Comparison of ENCODE assay signal across 10 cellular contexts in genomic region chr13:33109801-33110200, GRCh38.
DNase-seq lines count a peak whose midpoint lies in the region; ATAC-seq and TF ChIP-seq lines count a peak whose summit lies in the region.
"Had no signal": no experiment of that assay in that cellular context is flagged by ENCODE, and none has a peak within 500 bp of the region (broad histone marks: within the 10 kb centered on the region; RNA-seq: fewer than 3 reads in every experiment).

No MANE protein-coding gene starts in this region.

- no peak for TF ChIP-seq EP300 in upper lobe of left lung (IDR thresholded peaks at IDR 0.05)

- peaks cover 10% of the 10 kb centered on the region for H3K27me3 Mint-ChIP-seq in activated CD4-positive, alpha-beta T cell treated with anti-CD3 and anti-CD28 coated beads for 36 hours

- H3K27ac ChIP-seq in Karpas-422 (ENCODE audit: low read length) = no peak overlapping the region; the same call in 1 of the 2 replicates
- peak overlapping the region; percentile 55 for H3K27ac ChIP-seq in fibroblast of lung (ENCODE audit: insufficient read depth, low read length)
- H3K27ac ChIP-seq in upper lobe of left lung = peak overlapping the region; percentile 50 to 74 (median 60)
- H3K27ac ChIP-seq: PC-9 had no signal

- H3K4me1 Mint-ChIP-seq in activated CD4-positive, alpha-beta T cell treated with anti-CD3 and anti-CD28 coated beads for 36 hours = no peaks in the 10 kb centered on the region
- H3K4me1 Mint-ChIP-seq: activated T-helper 17 cell treated with anti-CD3 and anti-CD28 coated beads, Interleukin-2, amount 50 U/mL, for 72 hours had no signal

- peak; percentile 9 for DNase-seq in activated CD4-positive, alpha-beta T cell treated with anti-CD3 and anti-CD28 coated beads for 36 hours
- DNase-seq in activated CD4-positive, alpha-beta T cell treated with anti-CD3 and anti-CD28 coated beads for 48 hours = no peak
- DNase-seq in Karpas-422 (peak; percentile 83), fibroblast of lung (ENCODE audit: low read depth in 2 of 2) (no peak), upper lobe of left lung (no peak), SHP77 (lab: John Stamatoyannopoulos, UW) (no peak)
- no peak for DNase-seq in NK-92 treated with Interleukin-12 subunit alpha and Interleukin-12 subunit beta, amount 100 ng/mL, for 24 hours (lab: John Stamatoyannopoulos, UW)
- DNase-seq: PC-9 had no signal

- H3K4me3 ChIP-seq in Karpas-422 (ENCODE audit: low read length) (peak overlapping the region; percentile 47; the same call in 1 of the 2 replicates), fibroblast of lung (replicated peaks in 1 of 4; ENCODE audit: control extremely low read depth in 1 of 4, insufficient read depth in 1 of 4, low read depth in 3 of 4, low read length in 4 of 4) (no peak overlapping the region), upper lobe of left lung (no peak overlapping the region)
- H3K4me3 ChIP-seq: PC-9 had no signal

- no peak for ATAC-seq in activated CD4-positive, alpha-beta T cell treated with anti-CD3 and anti-CD28 coated beads for 36 hours
- no peak for ATAC-seq in upper lobe of left lung (ENCODE audit: low FRiP score in 2 of 2)
- no peak for ATAC-seq in GM21723 (IDR thresholded peaks at IDR 0.05; ENCODE audit: unreplicated experiment)
- ATAC-seq: activated T-helper 17 cell treated with anti-CD3 and anti-CD28 coated beads, Interleukin-2, amount 50 U/mL, for 72 hours had no signal

- H2AFZ ChIP-seq in Karpas-422 (ENCODE audit: low read length) = peak overlapping the region; percentile 79
- no peak overlapping the region for H2AFZ ChIP-seq in fibroblast of lung (ENCODE audit: low read length)
- H2AFZ ChIP-seq: PC-9 had no signal

- H3K4me2 ChIP-seq in Karpas-422 (ENCODE audit: low read depth, low read length, poor library complexity, severe bottlenecking) = peak overlapping the region; percentile 72
- no peak overlapping the region for H3K4me2 ChIP-seq in fibroblast of lung (ENCODE audit: extremely low read depth, insufficient read depth, low read length)
- H3K4me2 ChIP-seq: PC-9 had no signal

- H3K27ac Mint-ChIP-seq in activated CD4-positive, alpha-beta T cell treated with anti-CD3 and anti-CD28 coated beads for 36 hours = no peak overlapping the region
- H3K27ac Mint-ChIP-seq: activated T-helper 17 cell treated with anti-CD3 and anti-CD28 coated beads, Interleukin-2, amount 50 U/mL, for 72 hours had no signal

- H3K36me3 ChIP-seq in Karpas-422 (ENCODE audit: insufficient read depth, low read length) = no peaks in the 10 kb centered on the region
- H3K36me3 ChIP-seq in fibroblast of lung (ENCODE audit: control insufficient read depth, insufficient read depth, low read length) = peaks cover 26% of the 10 kb centered on the region
- H3K36me3 ChIP-seq in upper lobe of left lung = peaks cover 7 to 95% (median 30%) of the 10 kb centered on the region in 4 donors

- H3K79me2 ChIP-seq in Karpas-422 (ENCODE audit: low read length) (no peaks in the 10 kb centered on the region), fibroblast of lung (ENCODE audit: control insufficient read depth, insufficient read depth, low read length) (peaks cover 1% of the 10 kb centered on the region)

- H3K4me1 ChIP-seq in Karpas-422 (ENCODE audit: low read length) (peaks cover 31% of the 10 kb centered on the region), fibroblast of lung (ENCODE audit: control insufficient read depth, extremely low read depth, insufficient read depth, low read length) (peaks cover 47% of the 10 kb centered on the region), upper lobe of left lung (peaks cover 36 to 44% (median 41%) of the 10 kb centered on the region in 4 donors)

- no peaks in the 10 kb centered on the region for H3K36me3 Mint-ChIP-seq in activated CD4-positive, alpha-beta T cell treated with anti-CD3 and anti-CD28 coated beads for 36 hours (ENCODE audit: low read depth)

- intact Hi-C loops in activated CD4-positive, alpha-beta T cell treated with anti-CD3 and anti-CD28 coated beads for 36 hours (cut with DNase I, micrococcal nuclease) = no loop called here

- 87 to 90% methylated on average over 10 of the region's 10 CpGs for WGBS in upper lobe of left lung, 2 donors

- no peaks in the 10 kb centered on the region for H3K9me3 Mint-ChIP-seq in activated CD4-positive, alpha-beta T cell treated with anti-CD3 and anti-CD28 coated beads for 36 hours (ENCODE audit: low read depth)
- H3K9me3 Mint-ChIP-seq: activated T-helper 17 cell treated with anti-CD3 and anti-CD28 coated beads, Interleukin-2, amount 50 U/mL, for 72 hours had no signal

- no peaks in the 10 kb centered on the region for H3K27me3 ChIP-seq in Karpas-422 (ENCODE audit: low read length)
- no peaks in the 10 kb centered on the region for H3K27me3 ChIP-seq in fibroblast of lung (ENCODE audit: control insufficient read depth, insufficient read depth, low read length)
- H3K27me3 ChIP-seq in upper lobe of left lung = no peaks in the 10 kb centered on the region

- POLR2A ChIA-PET in activated CD4-positive, alpha-beta T cell treated with anti-CD3 and anti-CD28 coated beads for 36 hours (lab: Charles Lee) = no interaction called here

- H3K9ac ChIP-seq in Karpas-422 (ENCODE audit: low read length) (no peak overlapping the region; the same call in 1 of the 2 replicates), fibroblast of lung (ENCODE audit: insufficient read depth, low read length) (no peak overlapping the region)

- no peaks in the 10 kb centered on the region for H3K9me3 ChIP-seq in Karpas-422 (ENCODE audit: low read length)
- no peaks in the 10 kb centered on the region for H3K9me3 ChIP-seq in fibroblast of lung (ENCODE audit: control insufficient read depth, insufficient read depth, low read depth, low read length)
- no peaks in the 10 kb centered on the region for H3K9me3 ChIP-seq in upper lobe of left lung

- TF ChIP-seq POLR2A in upper lobe of left lung (IDR thresholded peaks at IDR 0.05) = no peak

- H4K20me1 ChIP-seq in Karpas-422 (ENCODE audit: insufficient read depth, low read depth, low read length) (no peaks in the 10 kb centered on the region), fibroblast of lung (ENCODE audit: control insufficient read depth, extremely low read depth, insufficient read depth, low read length) (no peaks in the 10 kb centered on the region)

- CTCF ChIA-PET in activated CD4-positive, alpha-beta T cell treated with anti-CD3 and anti-CD28 coated beads for 36 hours (lab: Charles Lee) = no interaction called here

- no peaks in the 10 kb centered on the region for H3K9me2 ChIP-seq in Karpas-422 (replicated peaks; ENCODE audit: insufficient read depth, low read length)

- no peak overlapping the region for H3K4me3 Mint-ChIP-seq in activated CD4-positive, alpha-beta T cell treated with anti-CD3 and anti-CD28 coated beads for 36 hours
- H3K4me3 Mint-ChIP-seq: activated T-helper 17 cell treated with anti-CD3 and anti-CD28 coated beads, Interleukin-2, amount 50 U/mL, for 72 hours had no signal

- TF ChIP-seq CTCF in fibroblast of lung (conservative IDR thresholded peaks at IDR 0.05 in 1 of 2, IDR thresholded peaks at IDR 0.05 in 1 of 2; ENCODE audit: low read depth in 1 of 2, low read length in 2 of 2) (peak; percentile 6 to 29), upper lobe of left lung (IDR thresholded peaks at IDR 0.05) (no peak)

Comparison
In these comparisons a context has a peak if more than half of its experiments do, and no peak if none do; other contexts are left out.
1. DNase-seq: peak in activated CD4-positive, alpha-beta T cell treated with anti-CD3 and anti-CD28 coated beads for 36 hours (single experiment) and Karpas-422 (single experiment); none in activated CD4-positive, alpha-beta T cell treated with anti-CD3 and anti-CD28 coated beads for 48 hours (single experiment), fibroblast of lung (0 of 2), upper lobe of left lung (0 of 2), NK-92 treated with Interleukin-12 subunit alpha and Interleukin-12 subunit beta, amount 100 ng/mL, for 24 hours (single experiment) and SHP77 (0 of 2).
2. CTCF ChIP-seq: peak in fibroblast of lung (2 of 2); none in upper lobe of left lung (0 of 6).